ENCODE assay signal across 1 cellular context in genomic region chr16:85624646-85625045, GRCh38.
TF ChIP-seq lines count a peak whose summit lies in the region.

No MANE protein-coding gene starts in this region.

TF ChIP-seq in H1, 55 proteins besides CTCF, POLR2A, EP300 and RAD21 (continued from another document):
- TF ChIP-seq ATF2 (IDR thresholded peaks at IDR 0.05; ENCODE audit: low read length) (no peak), ZNF274 (IDR thresholded peaks at IDR 0.05; ENCODE audit: borderline replicate concordance, extremely low read depth, low read length) (no peak), BRCA1 (IDR thresholded peaks at IDR 0.05; ENCODE audit: low read depth, low read length) (no peak), HDAC6 (IDR thresholded peaks at IDR 0.05; ENCODE audit: low read depth, low read length) (no peak), KDM1A (IDR thresholded peaks at IDR 0.05; ENCODE audit: borderline replicate concordance, low read length) (no peak), MAX (IDR thresholded peaks at IDR 0.05) (peak; percentile 44; the same call in 1 of the 2 replicates), SIN3A (conservative IDR thresholded peaks at IDR 0.05 in 1 of 2, IDR thresholded peaks at IDR 0.05 in 1 of 2; ENCODE audit: low read depth in 1 of 2, low read length in 2 of 2) (no peak), KDM5A (IDR thresholded peaks at IDR 0.05; ENCODE audit: low read length) (no peak)
